Comparison of ENCODE assay signal across 8 cellular contexts in genomic region chr6:89432875-89433636, GRCh38. TPM values are rescaled to one million over a fixed set of nuclear protein-coding genes. Genes with fewer than 3 reads are reported as not detected.
DNase-seq lines count a peak whose midpoint lies in the region; ATAC-seq and TF ChIP-seq lines count a peak whose summit lies in the region.

ANKRD6 (plus strand) TSS chr6:89433152; CDS start chr6:89566977, 133,825 bp downstream.

- intact Hi-C loops in activated B cell treated with CpG ODN at 0.5 μM for 24 hours (cut with micrococcal nuclease) = loop anchor here (1.0 to 10.0 kb wide), 8 partner anchors 22 to 1046 kb away; partner anchors contain the start of gene LYRM2

- H3K36me3 ChIP-seq in kidney epithelial cell (ENCODE audit: control insufficient read depth, insufficient read depth, low read length) = no peaks in the 10 kb centered on the region

- H3K9me3 Mint-ChIP-seq in activated B cell treated with CpG ODN at 0.5 μM for 24 hours = no peaks in the 10 kb centered on the region

- CTCF ChIA-PET in activated B cell treated with CpG ODN at 0.5 μM for 24 hours (lab: Charles Lee) = interaction anchor here (0.7 to 3.2 kb wide), 13 partner anchors 20 to 507 kb away, joined by 3 to 21 read pairs (median 3); partner anchors contain the start of gene LYRM2

- H3K4me3 Mint-ChIP-seq in activated B cell treated with CpG ODN at 0.5 μM for 24 hours = peak within 1 kb of the TSS; percentile 86

- peak within 1 kb of the TSS; percentile 41 for H3K27ac Mint-ChIP-seq in activated B cell treated with CpG ODN at 0.5 μM for 24 hours

- no peak for TF ChIP-seq CTCF in activated B cell treated with CpG ODN at 0.5 μM for 24 hours (IDR thresholded peaks at IDR 0.05)
- peak; percentile 62 for TF ChIP-seq CTCF in kidney epithelial cell (IDR thresholded peaks at IDR 0.05; ENCODE audit: insufficient read depth, low read length, poor library complexity, severe bottlenecking)

- POLR2A ChIA-PET in activated B cell treated with CpG ODN at 0.5 μM for 24 hours (lab: Charles Lee) = interaction anchor here (0.6 to 0.9 kb wide), 2 partner anchors 82 to 166 kb away, joined by 3 read pairs; no protein-coding TSS in a partner anchor

- H3K4me3 ChIP-seq in kidney epithelial cell (ENCODE audit: low read depth, low read length) = peak within 1 kb of the TSS; percentile 59

- H3K4me1 Mint-ChIP-seq in activated B cell treated with CpG ODN at 0.5 μM for 24 hours = peaks cover 11% of the 10 kb centered on the region

- peak; percentile 91 for ATAC-seq in HG02798 (IDR thresholded peaks at IDR 0.05; ENCODE audit: poor library complexity, unreplicated experiment)
- ATAC-seq in activated B cell treated with CpG ODN at 0.5 μM for 24 hours (ENCODE audit: low read depth) = peak; percentile 97

- peaks cover 4% of the 10 kb centered on the region for H3K27me3 Mint-ChIP-seq in activated B cell treated with CpG ODN at 0.5 μM for 24 hours

- H3K27me3 ChIP-seq in kidney epithelial cell (ENCODE audit: control insufficient read depth, insufficient read depth, low read length) = no peaks in the 10 kb centered on the region

- H3K36me3 Mint-ChIP-seq in activated B cell treated with CpG ODN at 0.5 μM for 24 hours (ENCODE audit: low read depth) = no peaks in the 10 kb centered on the region

- peak; percentile 65 to 73 for DNase-seq in NCI-H2081 (lab: John Stamatoyannopoulos, UW)
- no peak for DNase-seq in NCI-H2081 treated with DMSO at 0.1 percent for 48 hours (lab: John Stamatoyannopoulos, UW)
- peak; percentile 22 for DNase-seq in NCI-H1694 (lab: John Stamatoyannopoulos, UW)
- DNase-seq in activated B cell treated with CpG ODN at 0.5 μM for 24 hours = peak; percentile 95
- peak; percentile 72 for DNase-seq in central memory CD4-positive, alpha-beta T cell
- DNase-seq in kidney epithelial cell (ENCODE audit: low read depth) = no peak
- peak; percentile 54 to 84 for DNase-seq in stimulated activated CD4-positive, alpha-beta T cell treated with anti-CD3 and anti-CD28 coated beads, Interleukin-1b, Interleukin-23, amount 100 ng/mL, for 1 hour (ENCODE audit: low read depth in 2 of 2)

RNA-seq across cellular contexts. Expression of gene ANKRD6, which starts in this region (rescaled TPM):
- total RNA-seq in activated B cell treated with CpG ODN at 0.5 μM for 24 hours = 6.6 and 9.6 TPM in 2 replicates
- 10.0 and 15.4 TPM in 2 replicates for total RNA-seq in kidney epithelial cell

Comparison
In these comparisons a context has a peak if more than half of its experiments do, and no peak if none do; other contexts are left out.
1. DNase-seq: peak in NCI-H2081 (2 of 2), NCI-H1694 (single experiment), activated B cell treated with CpG ODN at 0.5 μM for 24 hours (single experiment), central memory CD4-positive, alpha-beta T cell (single experiment) and stimulated activated CD4-positive, alpha-beta T cell treated with anti-CD3 and anti-CD28 coated beads, Interleukin-1b, Interleukin-23, amount 100 ng/mL, for 1 hour (2 of 2); none in NCI-H2081 treated with DMSO at 0.1 percent for 48 hours (single experiment) and kidney epithelial cell (single experiment).